In the genomic region with DNA sequence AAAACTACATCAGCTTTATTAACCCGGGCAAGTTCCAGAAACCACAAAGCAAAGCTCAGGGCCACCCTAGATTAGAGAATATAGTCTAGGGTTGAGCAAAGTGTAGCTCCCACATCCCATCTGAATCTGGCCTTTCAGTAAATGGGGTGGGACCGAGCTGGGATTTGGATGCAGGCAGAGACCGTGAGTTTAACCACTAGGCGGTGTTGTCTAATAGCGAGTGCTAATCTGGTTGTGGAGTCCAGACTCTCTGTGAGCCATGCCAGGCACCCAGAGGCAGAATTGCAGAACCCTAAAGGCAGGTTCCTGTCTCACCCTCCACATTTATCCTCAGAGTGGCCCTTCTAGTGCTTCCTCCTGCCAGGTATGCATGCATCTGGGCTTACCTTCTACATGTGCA, we compare ENCODE assay signal across 9 cellular contexts.
DNase-seq lines count a peak whose midpoint lies in the region; ATAC-seq and TF ChIP-seq lines count a peak whose summit lies in the region.
"Had no signal": no experiment of that assay in that cellular context is flagged by ENCODE, and none has a peak within 500 bp of the region (broad histone marks: within the 10 kb centered on the region; RNA-seq: fewer than 3 reads in every experiment).

No MANE protein-coding gene starts in this region.

- H3K27me3 ChIP-seq in left ventricle myocardium inferior (ENCODE audit: low read depth): peaks cover 30% of the 10 kb centered on the region
- H3K27me3 ChIP-seq in suprapubic skin: no peaks in the 10 kb centered on the region

- H3K36me3 Mint-ChIP-seq in mesothelial cell of epicardium: no peaks in the 10 kb centered on the region
- H3K36me3 Mint-ChIP-seq in activated naive CD4-positive, alpha-beta T cell treated with anti-CD3 and anti-CD28 coated beads, Interleukin-2, amount 50 U/mL, for 72 hours: no peaks in the 10 kb centered on the region
- H3K36me3 Mint-ChIP-seq: activated naive CD4-positive, alpha-beta T cell treated with anti-CD3 and anti-CD28 coated beads, Interleukin-2, amount 50 U/mL, for 24 hours had no signal

- H3K4me3 ChIP-seq in left ventricle myocardium inferior (no peak overlapping the region), suprapubic skin (no peak overlapping the region)

- H3K9me3 Mint-ChIP-seq in mesothelial cell of epicardium: peaks cover 5% of the 10 kb centered on the region
- no peaks in the 10 kb centered on the region for H3K9me3 Mint-ChIP-seq in activated naive CD4-positive, alpha-beta T cell treated with anti-CD3 and anti-CD28 coated beads, Interleukin-2, amount 50 U/mL, for 72 hours
- H3K9me3 Mint-ChIP-seq: activated naive CD4-positive, alpha-beta T cell treated with anti-CD3 and anti-CD28 coated beads, Interleukin-2, amount 50 U/mL, for 24 hours had no signal

- H3K4me3 Mint-ChIP-seq in mesothelial cell of epicardium: no peak overlapping the region
- H3K4me3 Mint-ChIP-seq: activated naive CD4-positive, alpha-beta T cell treated with anti-CD3 and anti-CD28 coated beads, Interleukin-2, amount 50 U/mL, for 24 hours had no signal

- intact Hi-C loops in left ventricle myocardium inferior (cut with micrococcal nuclease): no loop called here
- intact Hi-C loops in Right ventricle myocardium superior (cut with DNase I): no loop called here

- no peak for TF ChIP-seq POLR2A in suprapubic skin (IDR thresholded peaks at IDR 0.05)

- H3K36me3 ChIP-seq in left ventricle myocardium inferior (no peaks in the 10 kb centered on the region), suprapubic skin (no peaks in the 10 kb centered on the region)

- 79% methylated on average over 4 of the region's 5 CpGs for WGBS in suprapubic skin

- peaks cover 28% of the 10 kb centered on the region for H3K27me3 Mint-ChIP-seq in mesothelial cell of epicardium (ENCODE audit: low read depth)

- H3K4me1 ChIP-seq in left ventricle myocardium inferior (no peaks in the 10 kb centered on the region), suprapubic skin (no peaks in the 10 kb centered on the region)

- H3K4me1 Mint-ChIP-seq in mesothelial cell of epicardium: peaks cover 6% of the 10 kb centered on the region
- H3K4me1 Mint-ChIP-seq: activated naive CD4-positive, alpha-beta T cell treated with anti-CD3 and anti-CD28 coated beads, Interleukin-2, amount 50 U/mL, for 24 hours had no signal

- DNase-seq in left ventricle myocardium inferior: no peak
- DNase-seq in Right ventricle myocardium superior: no peak
- peak; percentile 51 to 60 for DNase-seq in Kasumi-1 (lab: John Stamatoyannopoulos, UW)
- DNase-seq in amniotic epithelial cell (ENCODE audit: low read depth): peak; percentile 3
- peak in 1 of 2 experiments; percentile 42 for DNase-seq in mesothelial cell of epicardium (ENCODE audit: low spot score in 2 of 2, unreplicated experiment in 2 of 2)
- no peak for DNase-seq in suprapubic skin (ENCODE audit: low spot score in 2 of 2)
- no peak for DNase-seq in activated naive CD4-positive, alpha-beta T cell treated with anti-CD3 and anti-CD28 coated beads, Interleukin-2, amount 50 U/mL, for 72 hours (ENCODE audit: low spot score in 2 of 2)
- DNase-seq in cerebellar nuclear complex (lab: John Stamatoyannopoulos, UW): no peak

- TF ChIP-seq CTCF in left ventricle myocardium inferior (IDR thresholded peaks at IDR 0.05; ENCODE audit: borderline replicate concordance): peak; percentile 12
- TF ChIP-seq CTCF in mesothelial cell of epicardium (IDR thresholded peaks at IDR 0.05; ENCODE audit: unreplicated experiment): peak; percentile 29
- TF ChIP-seq CTCF in suprapubic skin (IDR thresholded peaks at IDR 0.05): peak in 1 of 2 donors; percentile 3

- no peak for ATAC-seq in Right ventricle myocardium superior (ENCODE audit: poor library complexity)
- no peak for ATAC-seq in activated naive CD4-positive, alpha-beta T cell treated with anti-CD3 and anti-CD28 coated beads, Interleukin-2, amount 50 U/mL, for 72 hours

- no peak overlapping the region for H3K27ac Mint-ChIP-seq in mesothelial cell of epicardium
- no peak overlapping the region for H3K27ac Mint-ChIP-seq in activated naive CD4-positive, alpha-beta T cell treated with anti-CD3 and anti-CD28 coated beads, Interleukin-2, amount 50 U/mL, for 72 hours
- H3K27ac Mint-ChIP-seq: activated naive CD4-positive, alpha-beta T cell treated with anti-CD3 and anti-CD28 coated beads, Interleukin-2, amount 50 U/mL, for 24 hours had no signal

- H3K9me3 ChIP-seq in left ventricle myocardium inferior (replicated peaks) (peaks cover 7% of the 10 kb centered on the region), suprapubic skin (no peaks in the 10 kb centered on the region)

- TF ChIP-seq EP300 in suprapubic skin (IDR thresholded peaks at IDR 0.05): no peak

- H3K27ac ChIP-seq in left ventricle myocardium inferior (replicated peaks): no peak overlapping the region
- H3K27ac ChIP-seq in suprapubic skin: no peak overlapping the region

Comparison
In these comparisons a context has a peak if more than half of its experiments do, and no peak if none do; other contexts are left out.
1. DNase-seq: peak in Kasumi-1 (2 of 2) and amniotic epithelial cell (single experiment); none in left ventricle myocardium inferior (single experiment), Right ventricle myocardium superior (single experiment), suprapubic skin (0 of 2), activated naive CD4-positive, alpha-beta T cell treated with anti-CD3 and anti-CD28 coated beads, Interleukin-2, amount 50 U/mL, for 72 hours (0 of 2) and cerebellar nuclear complex (0 of 2).